Comparison of ENCODE assay signal across 25 cellular contexts in the genomic region with DNA sequence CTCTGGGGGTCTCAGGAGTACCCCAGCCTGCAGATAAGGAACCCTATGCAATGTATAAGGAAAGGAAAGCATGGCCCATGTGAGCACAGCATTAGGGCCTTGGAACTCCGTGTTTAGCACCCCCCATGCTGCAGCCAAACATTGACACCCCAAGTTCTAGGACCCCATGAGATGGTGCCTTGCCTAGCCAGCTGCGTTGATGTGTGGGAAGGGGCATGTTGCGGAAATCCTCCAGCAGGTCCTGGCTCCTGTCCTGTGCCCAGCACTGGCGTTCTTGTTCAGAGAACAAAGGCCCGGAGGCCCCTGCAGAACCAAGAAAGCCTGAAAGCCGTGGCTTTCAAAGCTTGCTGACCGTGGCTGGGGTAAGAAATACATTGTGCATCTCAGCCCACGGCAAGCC.
"Had no signal": no experiment of that assay in that cellular context is flagged by ENCODE, and none has a peak within 500 bp of the region (broad histone marks: within the 10 kb centered on the region; RNA-seq: fewer than 3 reads in every experiment).

No MANE protein-coding gene starts in this region.

- H3K4me1 ChIP-seq: parathyroid adenoma, prostate gland had no signal

- H3K27ac Mint-ChIP-seq: immature natural killer cell; mesothelial cell of epicardium; naive thymus-derived CD4-positive, alpha-beta T cell; natural killer cell treated with Interleukin-12 subunit alpha and Interleukin-12 subunit beta and Interleukin-15 and Interleukin-18, amount 100 ng/mL, for 72 hours; stimulated activated effector memory CD8-positive, alpha-beta T cell treated with anti-CD3 and anti-CD28 coated beads, Interleukin-12 subunit alpha, Interleukin-12 subunit beta, amount 100 ng/mL, for 72 hours; stimulated activated naive CD8-positive, alpha-beta T cell treated with anti-CD3 and anti-CD28 coated beads, Interleukin-15, Interleukin-2, amounts not matched to agents 100 ng/mL and 50 ng/mL, for 24 hours had no signal

- H3K4me1 Mint-ChIP-seq: stimulated activated effector memory CD8-positive, alpha-beta T cell treated with anti-CD3 and anti-CD28 coated beads, Interleukin-12 subunit alpha, Interleukin-12 subunit beta, amount 100 ng/mL, for 72 hours had no signal

- H3K9me3 Mint-ChIP-seq: immature natural killer cell; mesothelial cell of epicardium; natural killer cell treated with Interleukin-12 subunit alpha and Interleukin-12 subunit beta and Interleukin-15 and Interleukin-18, amount 100 ng/mL, for 72 hours; stimulated activated effector memory CD8-positive, alpha-beta T cell treated with anti-CD3 and anti-CD28 coated beads, Interleukin-12 subunit alpha, Interleukin-12 subunit beta, amount 100 ng/mL, for 72 hours; stimulated activated naive CD8-positive, alpha-beta T cell treated with anti-CD3 and anti-CD28 coated beads, Interleukin-15, Interleukin-2, amounts not matched to agents 100 ng/mL and 50 ng/mL, for 24 hours had no signal

- H3K4me3 Mint-ChIP-seq: immature natural killer cell; mesothelial cell of epicardium; naive thymus-derived CD4-positive, alpha-beta T cell; natural killer cell treated with Interleukin-12 subunit alpha and Interleukin-12 subunit beta and Interleukin-15 and Interleukin-18, amount 100 ng/mL, for 72 hours; stimulated activated effector memory CD8-positive, alpha-beta T cell treated with anti-CD3 and anti-CD28 coated beads, Interleukin-12 subunit alpha, Interleukin-12 subunit beta, amount 100 ng/mL, for 72 hours; stimulated activated naive CD8-positive, alpha-beta T cell treated with anti-CD3 and anti-CD28 coated beads, Interleukin-15, Interleukin-2, amounts not matched to agents 100 ng/mL and 50 ng/mL, for 24 hours had no signal

- H3K36me3 Mint-ChIP-seq: immature natural killer cell; mesothelial cell of epicardium; natural killer cell treated with Interleukin-12 subunit alpha and Interleukin-12 subunit beta and Interleukin-15 and Interleukin-18, amount 100 ng/mL, for 72 hours; stimulated activated effector memory CD8-positive, alpha-beta T cell treated with anti-CD3 and anti-CD28 coated beads, Interleukin-12 subunit alpha, Interleukin-12 subunit beta, amount 100 ng/mL, for 72 hours had no signal

- H3K27ac ChIP-seq: heart left ventricle, left ventricle myocardium inferior, neutrophil, parathyroid adenoma, prostate gland, skin epidermis, tibial nerve, upper lobe of right lung, uterus had no signal

- H3K36me3 ChIP-seq: heart left ventricle, left ventricle myocardium inferior, neutrophil, prostate gland, tibial nerve, upper lobe of right lung, uterus had no signal

- H3K4me3 ChIP-seq: heart left ventricle, left ventricle myocardium inferior, lung, prostate gland, skin epidermis, tibial nerve, upper lobe of right lung, uterus had no signal

- DNase-seq: heart left ventricle; hypothalamus; immature natural killer cell; left ventricle myocardium inferior; mesendoderm; naive thymus-derived CD4-positive, alpha-beta T cell; occipital lobe; retina; right cardiac atrium; stimulated activated CD4-positive, alpha-beta T cell treated with anti-CD3 and anti-CD28 coated beads, Interleukin-4, amount 100 ng/mL, for 24 hours; stimulated activated naive CD4-positive, alpha-beta T cell; substantia nigra; upper lobe of right lung; uterus had no signal

- H3K9ac ChIP-seq: parathyroid adenoma had no signal

- H3K9me3 ChIP-seq: heart left ventricle, left ventricle myocardium inferior, neutrophil, prostate gland, tibial nerve, upper lobe of right lung, uterus had no signal

- ATAC-seq: heart left ventricle; naive thymus-derived CD4-positive, alpha-beta T cell; natural killer cell treated with Interleukin-12 subunit alpha and Interleukin-12 subunit beta and Interleukin-15 and Interleukin-18, amount 100 ng/mL, for 72 hours; right cardiac atrium; sciatic nerve; stimulated activated effector memory CD8-positive, alpha-beta T cell treated with anti-CD3 and anti-CD28 coated beads, Interleukin-12 subunit alpha, Interleukin-12 subunit beta, amount 100 ng/mL, for 72 hours; upper lobe of right lung had no signal
